In genomic region chr4:24999392-25000104, GRCh38 we compare ENCODE assay signal across 19 cellular contexts. TPM values are rescaled to one million over a fixed set of nuclear protein-coding genes. Genes with fewer than 3 reads are reported as not detected.
DNase-seq lines count a peak whose midpoint lies in the region; ATAC-seq and TF ChIP-seq lines count a peak whose summit lies in the region.
"Had no signal": no experiment of that assay in that cellular context is flagged by ENCODE, and none has a peak within 500 bp of the region (broad histone marks: within the 10 kb centered on the region; RNA-seq: fewer than 3 reads in every experiment).

No MANE protein-coding gene starts in this region.

- TF ChIP-seq CTCF in Calu3 (IDR thresholded peaks at IDR 0.05; ENCODE audit: unreplicated experiment), result no peak
- no peak for TF ChIP-seq CTCF in MM.1S (IDR thresholded peaks at IDR 0.05; ENCODE audit: low read length)
- no peak for TF ChIP-seq CTCF in fibroblast of pulmonary artery (IDR thresholded peaks at IDR 0.05; ENCODE audit: low read length, missing control alignments)
- TF ChIP-seq CTCF in nephron progenitor cell (IDR thresholded peaks at IDR 0.05), result no peak

- H3K4me3 Mint-ChIP-seq in Calu3 (ENCODE audit: low read depth, unreplicated experiment), result peak overlapping the region; percentile 9
- H3K4me3 Mint-ChIP-seq in nephron progenitor cell, result no peak overlapping the region
- H3K4me3 Mint-ChIP-seq: activated CD4-positive, alpha-beta memory T cell treated with anti-CD3 and anti-CD28 coated beads for 36 hours; activated T-helper 1 cell treated with anti-CD3 and anti-CD28 coated beads, Interleukin-12 subunit alpha, Interleukin-12 subunit beta, Interleukin-2, Interleukin-4 antibody, amounts not matched to agents 30 ng/mL and 10 ng/mL and 1 ng/mL, durations not matched to agents 14 hours and 24 hours and 36 hours had no signal

- CTCF ChIA-PET in Calu3 (lab: Charles Lee), result interaction anchor here (0.6 kb wide), 1 partner anchor 13 kb away, joined by 3 read pairs; no protein-coding TSS in a partner anchor

- BruUV-seq in Calu3 (replicated peaks; lab: Mats Ljungman, UMichigan), result no TSS peak

- no peak for ATAC-seq in GM18909 (IDR thresholded peaks at IDR 0.05; ENCODE audit: poor library complexity, unreplicated experiment)
- ATAC-seq in HG02870 (IDR thresholded peaks at IDR 0.05; ENCODE audit: unreplicated experiment), result no peak
- ATAC-seq: lower lobe of right lung had no signal

- no peaks in the 10 kb centered on the region for H3K79me2 ChIP-seq in MM.1S (ENCODE audit: low read length)

- H3K27ac Mint-ChIP-seq in Calu3 (ENCODE audit: unreplicated experiment), result no peak overlapping the region
- peak overlapping the region; percentile 75 for H3K27ac Mint-ChIP-seq in nephron progenitor cell
- H3K27ac Mint-ChIP-seq: activated CD4-positive, alpha-beta memory T cell treated with anti-CD3 and anti-CD28 coated beads for 36 hours; activated T-helper 1 cell treated with anti-CD3 and anti-CD28 coated beads, Interleukin-12 subunit alpha, Interleukin-12 subunit beta, Interleukin-2, Interleukin-4 antibody, amounts not matched to agents 30 ng/mL and 10 ng/mL and 1 ng/mL, durations not matched to agents 14 hours and 24 hours and 36 hours had no signal

- no peaks in the 10 kb centered on the region for H3K9me2 ChIP-seq in MM.1S (replicated peaks; ENCODE audit: insufficient read depth, low read length)

- no peaks in the 10 kb centered on the region for H3F3A ChIP-seq in MM.1S (ENCODE audit: insufficient read depth, low read length)

- DNase-seq in Calu3 (peak; percentile 2), MM.1S (no peak), fibroblast of pulmonary artery (ENCODE audit: low read depth) (peak; percentile 69), nephron progenitor cell (no peak), kidney tubule cell (ENCODE audit: low spot score) (no peak)
- DNase-seq: activated CD4-positive, alpha-beta memory T cell treated with anti-CD3 and anti-CD28 coated beads for 36 hours; anterior cingulate cortex; cortex of kidney; erythroblast; GOT3; hypothalamus; lower lobe of right lung; NCI-H748 treated with DMSO at 0.1 percent for 48 hours; nucleus accumbens; SHP77; upper lobe of left lung had no signal

- no peaks in the 10 kb centered on the region for H3K9me3 ChIP-seq in MM.1S (replicated peaks; ENCODE audit: insufficient read depth, low read length)
- H3K9me3 ChIP-seq: lower lobe of right lung, upper lobe of left lung had no signal

- H3K4me1 ChIP-seq in MM.1S (ENCODE audit: low read length), result peaks cover 8% of the 10 kb centered on the region; the same call in 1 of the 2 replicates

- peak overlapping the region; percentile 10; the same call in 1 of the 2 replicates for H3K4me3 ChIP-seq in MM.1S (ENCODE audit: low read length)
- H3K4me3 ChIP-seq in fibroblast of pulmonary artery (replicated peaks; ENCODE audit: low read depth, low read length), result peak overlapping the region; percentile 13
- H3K4me3 ChIP-seq: lower lobe of right lung, upper lobe of left lung had no signal

- no peaks in the 10 kb centered on the region for H3K27me3 Mint-ChIP-seq in Calu3 (ENCODE audit: unreplicated experiment)
- H3K27me3 Mint-ChIP-seq in nephron progenitor cell (ENCODE audit: low read depth, poor library complexity), result peaks cover 9% of the 10 kb centered on the region

- H3K4me2 ChIP-seq in MM.1S (ENCODE audit: low read depth, low read length), result peak overlapping the region; percentile 59; the same call in 1 of the 2 replicates

- no peak overlapping the region for H3K9ac ChIP-seq in MM.1S (ENCODE audit: low read length)

- peak overlapping the region; percentile 36 for H2AFZ ChIP-seq in MM.1S (ENCODE audit: low read length)

- peaks cover 11% of the 10 kb centered on the region for H3K4me1 Mint-ChIP-seq in Calu3 (ENCODE audit: low read depth, unreplicated experiment)
- H3K4me1 Mint-ChIP-seq in nephron progenitor cell, result peaks cover 35% of the 10 kb centered on the region

- H4K20me1 ChIP-seq in MM.1S (ENCODE audit: insufficient read depth, low read length), result no peaks in the 10 kb centered on the region

- no peaks in the 10 kb centered on the region for H3K36me3 ChIP-seq in MM.1S (replicated peaks; ENCODE audit: insufficient read depth, low read length)
- H3K36me3 ChIP-seq: lower lobe of right lung, upper lobe of left lung had no signal

- no peaks in the 10 kb centered on the region for H3K36me3 Mint-ChIP-seq in Calu3 (ENCODE audit: insufficient read depth, unreplicated experiment)
- H3K36me3 Mint-ChIP-seq in nephron progenitor cell (ENCODE audit: low read depth), result no peaks in the 10 kb centered on the region
- H3K36me3 Mint-ChIP-seq: activated CD4-positive, alpha-beta memory T cell treated with anti-CD3 and anti-CD28 coated beads for 36 hours had no signal

- H3K9me3 Mint-ChIP-seq in Calu3 (ENCODE audit: low read depth, unreplicated experiment) (no peaks in the 10 kb centered on the region), nephron progenitor cell (peaks cover 6% of the 10 kb centered on the region)
- H3K9me3 Mint-ChIP-seq: activated CD4-positive, alpha-beta memory T cell treated with anti-CD3 and anti-CD28 coated beads for 36 hours; activated T-helper 1 cell treated with anti-CD3 and anti-CD28 coated beads, Interleukin-12 subunit alpha, Interleukin-12 subunit beta, Interleukin-2, Interleukin-4 antibody, amounts not matched to agents 30 ng/mL and 10 ng/mL and 1 ng/mL, durations not matched to agents 14 hours and 24 hours and 36 hours had no signal

- no peaks in the 10 kb centered on the region for H3K27me3 ChIP-seq in MM.1S (replicated peaks; ENCODE audit: insufficient read depth, low read length)
- H3K27me3 ChIP-seq: upper lobe of left lung had no signal

- H3K27ac ChIP-seq in MM.1S (ENCODE audit: low read length), result no peak overlapping the region
- H3K27ac ChIP-seq: lower lobe of right lung, upper lobe of left lung had no signal

- intact Hi-C loops in Calu3 (cut with micrococcal nuclease; ENCODE audit: unreplicated experiment), result no loop called here

RNA-seq across cellular contexts. Expression of gene LGI2, which starts 31.2 kb away (rescaled TPM):
- 0.59 and 0.86 TPM in 2 replicates for total RNA-seq in Calu3 (2022)
- total RNA-seq: activated CD4-positive, alpha-beta memory T cell treated with anti-CD3 and anti-CD28 coated beads for 36 hours; activated T-helper 1 cell treated with anti-CD3 and anti-CD28 coated beads, Interleukin-12 subunit alpha, Interleukin-12 subunit beta, Interleukin-2, Interleukin-4 antibody, amounts not matched to agents 30 ng/mL and 10 ng/mL and 1 ng/mL, durations not matched to agents 14 hours and 24 hours and 36 hours had no signal

Comparison
In these comparisons a context has a peak if more than half of its experiments do, and no peak if none do; other contexts are left out.
1. DNase-seq: peak in Calu3 (single experiment) and fibroblast of pulmonary artery (single experiment); none in MM.1S (single experiment), nephron progenitor cell (single experiment) and kidney tubule cell (single experiment).